9 cellular contexts compared by ENCODE assay signal in the genomic region with DNA sequence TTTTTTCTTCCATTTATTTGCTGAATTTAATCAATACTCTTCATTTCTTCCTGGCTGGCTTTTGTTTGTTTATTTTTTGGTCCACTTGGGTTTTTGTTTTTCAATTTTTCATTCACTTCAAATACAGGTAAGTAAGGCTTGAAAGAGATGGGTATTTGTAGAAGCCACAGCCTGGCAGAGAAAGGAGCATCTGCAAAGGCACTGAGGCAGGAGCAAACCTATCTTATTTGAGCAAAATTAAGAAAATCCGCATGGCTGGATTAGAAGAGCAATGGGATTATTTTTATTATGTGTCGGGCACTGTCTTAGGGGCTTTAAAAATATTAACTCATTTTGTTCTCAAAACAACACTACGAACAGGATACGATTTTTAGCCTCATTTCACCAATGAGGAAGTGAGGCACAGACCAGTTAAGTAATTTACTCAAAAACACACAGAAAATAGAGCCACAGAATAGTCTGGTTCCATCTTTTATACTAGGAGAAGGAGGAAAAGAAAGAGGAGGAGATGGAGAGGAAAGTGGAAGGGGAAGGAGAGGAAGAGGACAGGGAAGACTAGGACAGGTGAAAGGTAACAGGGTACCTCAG. TPM values are rescaled to one million over a fixed set of nuclear protein-coding genes. Genes with fewer than 3 reads are reported as not detected.
DNase-seq lines count a peak whose midpoint lies in the region; ATAC-seq and TF ChIP-seq lines count a peak whose summit lies in the region.
"Had no signal": no experiment of that assay in that cellular context is flagged by ENCODE, and none has a peak within 500 bp of the region (broad histone marks: within the 10 kb centered on the region; RNA-seq: fewer than 3 reads in every experiment).

No MANE protein-coding gene starts in this region.

- H3K9me2 ChIP-seq in SK-N-SH = no peaks in the 10 kb centered on the region

- H3K36me3 ChIP-seq in SK-N-SH (replicated peaks in 1 of 2; ENCODE audit: control insufficient read depth in 1 of 2, insufficient read depth in 2 of 2, low read length in 1 of 2) = no peaks in the 10 kb centered on the region
- no peaks in the 10 kb centered on the region for H3K36me3 ChIP-seq in uterus

- no peaks in the 10 kb centered on the region for H4K20me1 ChIP-seq in SK-N-SH (ENCODE audit: insufficient read depth)

- peak overlapping the region; percentile 23; the same call in 1 of the 2 replicates for H2AFZ ChIP-seq in SK-N-SH (ENCODE audit: low read depth)

- H3K27ac Mint-ChIP-seq in activated naive CD4-positive, alpha-beta T cell treated with anti-CD3 and anti-CD28 coated beads, Interleukin-2, amount 50 U/mL, for 24 hours = peak overlapping the region; percentile 66
- peak overlapping the region; percentile 46 to 92 for H3K27ac Mint-ChIP-seq in effector memory CD8-positive, alpha-beta T cell

- no peaks in the 10 kb centered on the region for H3K27me3 Mint-ChIP-seq in activated naive CD4-positive, alpha-beta T cell treated with anti-CD3 and anti-CD28 coated beads, Interleukin-2, amount 50 U/mL, for 24 hours
- no peaks in the 10 kb centered on the region for H3K27me3 Mint-ChIP-seq in effector memory CD8-positive, alpha-beta T cell

- TF ChIP-seq EP300 in SK-N-SH (IDR thresholded peaks at IDR 0.05; ENCODE audit: borderline replicate concordance in 1 of 2, low read depth in 1 of 2, low read length in 1 of 2) = no peak

- intact Hi-C loops in uterus (cut with DNase I; ENCODE audit: low total_unique reads) = no loop called here

- H3K9ac ChIP-seq in SK-N-SH = peak overlapping the region; percentile 70; the same call in 1 of the 2 replicates

- no peak for ATAC-seq in effector memory CD8-positive, alpha-beta T cell (replicated peaks)

- DNase-seq in activated naive CD4-positive, alpha-beta T cell treated with anti-CD3 and anti-CD28 coated beads, Interleukin-2, amount 50 U/mL, for 16 hours = no peak
- DNase-seq in SK-N-SH (no peak), uterus (no peak), kidney tubule cell (ENCODE audit: low spot score) (no peak), NCI-H146 (lab: John Stamatoyannopoulos, UW) (no peak), NCI-H510A (lab: John Stamatoyannopoulos, UW) (no peak)
- no peak for DNase-seq in effector memory CD8-positive, alpha-beta T cell
- DNase-seq: NCI-H1048 had no signal

- no peak for TF ChIP-seq CTCF in SK-N-SH (IDR thresholded peaks at IDR 0.05)
- TF ChIP-seq CTCF in uterus (IDR thresholded peaks at IDR 0.05) = no peak

- H3K36me3 Mint-ChIP-seq in activated naive CD4-positive, alpha-beta T cell treated with anti-CD3 and anti-CD28 coated beads, Interleukin-2, amount 50 U/mL, for 24 hours = no peaks in the 10 kb centered on the region
- H3K36me3 Mint-ChIP-seq in effector memory CD8-positive, alpha-beta T cell (ENCODE audit: insufficient read depth) = no peaks in the 10 kb centered on the region

- TF ChIP-seq POLR2A in uterus (IDR thresholded peaks at IDR 0.05) = no peak

- H3K4me3 ChIP-seq in SK-N-SH (ENCODE audit: low read depth in 2 of 2, low read length in 1 of 2) (no peak overlapping the region), uterus (no peak overlapping the region)

- H3K4me1 Mint-ChIP-seq in activated naive CD4-positive, alpha-beta T cell treated with anti-CD3 and anti-CD28 coated beads, Interleukin-2, amount 50 U/mL, for 24 hours = peaks cover 54% of the 10 kb centered on the region
- peaks cover 39 to 58% of the 10 kb centered on the region in 2 donors for H3K4me1 Mint-ChIP-seq in effector memory CD8-positive, alpha-beta T cell (ENCODE audit: low read depth in 2 of 2)

- no peaks in the 10 kb centered on the region for H3K79me2 ChIP-seq in SK-N-SH (ENCODE audit: insufficient read depth)

- H3K27ac ChIP-seq in SK-N-SH (ENCODE audit: low read depth in 2 of 2, low read length in 1 of 2) (peak overlapping the region; percentile 79 to 94; a peak in 3 of 4 replicates), uterus (peak overlapping the region; percentile 51 to 75)

- peaks cover 6 to 51% of the 10 kb centered on the region in 2 experiments for H3K4me1 ChIP-seq in SK-N-SH (ENCODE audit: control insufficient read depth in 1 of 2, insufficient read depth in 2 of 2, low read depth in 1 of 2, low read length in 1 of 2)
- no peaks in the 10 kb centered on the region for H3K4me1 ChIP-seq in uterus

- H3K9me3 ChIP-seq in SK-N-SH (no peaks in the 10 kb centered on the region), uterus (no peaks in the 10 kb centered on the region)

- H3K27me3 ChIP-seq in SK-N-SH (ENCODE audit: insufficient read depth) = no peaks in the 10 kb centered on the region
- no peaks in the 10 kb centered on the region for H3K27me3 ChIP-seq in uterus

- peaks cover 58% of the 10 kb centered on the region for H3F3A ChIP-seq in SK-N-SH (replicated peaks; ENCODE audit: insufficient read depth)

- CTCF ChIA-PET in SK-N-SH (lab: Yijun Ruan, JAX) = interaction anchor here (1.0 to 1.6 kb wide), 2 partner anchors 14 to 33 kb away, joined by 3 to 6 read pairs; no protein-coding TSS in a partner anchor

- peak overlapping the region; percentile 64 for H3K4me2 ChIP-seq in SK-N-SH

- POLR2A ChIA-PET in SK-N-SH (lab: Yijun Ruan, JAX) = no interaction called here

- TF ChIP-seq RAD21 in SK-N-SH (IDR thresholded peaks at IDR 0.05; ENCODE audit: low read length) = no peak

- no peaks in the 10 kb centered on the region for H3K9me3 Mint-ChIP-seq in activated naive CD4-positive, alpha-beta T cell treated with anti-CD3 and anti-CD28 coated beads, Interleukin-2, amount 50 U/mL, for 24 hours
- H3K9me3 Mint-ChIP-seq in effector memory CD8-positive, alpha-beta T cell = no peaks in the 10 kb centered on the region

- peak overlapping the region; percentile 45 for H3K4me3 Mint-ChIP-seq in activated naive CD4-positive, alpha-beta T cell treated with anti-CD3 and anti-CD28 coated beads, Interleukin-2, amount 50 U/mL, for 24 hours
- H3K4me3 Mint-ChIP-seq in effector memory CD8-positive, alpha-beta T cell = peak overlapping the region; percentile 39 to 71

- WGBS in SK-N-SH (ENCODE audit: low lambda C conversion rate) = 98% methylated on average over 4 of the region's 4 CpGs

TF ChIP-seq in SK-N-SH, 30 proteins besides CTCF, POLR2A, EP300 and RAD21:
- TF ChIP-seq, protein P1, sequence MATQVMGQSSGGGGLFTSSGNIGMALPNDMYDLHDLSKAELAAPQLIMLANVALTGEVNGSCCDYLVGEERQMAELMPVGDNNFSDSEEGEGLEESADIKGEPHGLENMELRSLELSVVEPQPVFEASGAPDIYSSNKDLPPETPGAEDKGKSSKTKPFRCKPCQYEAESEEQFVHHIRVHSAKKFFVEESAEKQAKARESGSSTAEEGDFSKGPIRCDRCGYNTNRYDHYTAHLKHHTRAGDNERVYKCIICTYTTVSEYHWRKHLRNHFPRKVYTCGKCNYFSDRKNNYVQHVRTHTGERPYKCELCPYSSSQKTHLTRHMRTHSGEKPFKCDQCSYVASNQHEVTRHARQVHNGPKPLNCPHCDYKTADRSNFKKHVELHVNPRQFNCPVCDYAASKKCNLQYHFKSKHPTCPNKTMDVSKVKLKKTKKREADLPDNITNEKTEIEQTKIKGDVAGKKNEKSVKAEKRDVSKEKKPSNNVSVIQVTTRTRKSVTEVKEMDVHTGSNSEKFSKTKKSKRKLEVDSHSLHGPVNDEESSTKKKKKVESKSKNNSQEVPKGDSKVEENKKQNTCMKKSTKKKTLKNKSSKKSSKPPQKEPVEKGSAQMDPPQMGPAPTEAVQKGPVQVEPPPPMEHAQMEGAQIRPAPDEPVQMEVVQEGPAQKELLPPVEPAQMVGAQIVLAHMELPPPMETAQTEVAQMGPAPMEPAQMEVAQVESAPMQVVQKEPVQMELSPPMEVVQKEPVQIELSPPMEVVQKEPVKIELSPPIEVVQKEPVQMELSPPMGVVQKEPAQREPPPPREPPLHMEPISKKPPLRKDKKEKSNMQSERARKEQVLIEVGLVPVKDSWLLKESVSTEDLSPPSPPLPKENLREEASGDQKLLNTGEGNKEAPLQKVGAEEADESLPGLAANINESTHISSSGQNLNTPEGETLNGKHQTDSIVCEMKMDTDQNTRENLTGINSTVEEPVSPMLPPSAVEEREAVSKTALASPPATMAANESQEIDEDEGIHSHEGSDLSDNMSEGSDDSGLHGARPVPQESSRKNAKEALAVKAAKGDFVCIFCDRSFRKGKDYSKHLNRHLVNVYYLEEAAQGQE (IDR thresholded peaks at IDR 0.05; ENCODE audit: low read depth, low read length) = no peak
- TF ChIP-seq NRF1 (IDR thresholded peaks at IDR 0.05; ENCODE audit: low read depth, low read length) (no peak), CHD2 (IDR thresholded peaks at IDR 0.05; ENCODE audit: low read length, partially characterized antibody) (no peak), SIN3A (IDR thresholded peaks at IDR 0.05; ENCODE audit: borderline replicate concordance, low read depth, low read length) (no peak), SMC3 (IDR thresholded peaks at IDR 0.05; ENCODE audit: low read depth, low read length) (no peak)

RNA-seq across cellular contexts. Expression of a gene that starts 35.1 kb away (rescaled TPM):
- 83.4 and 103 TPM in 2 replicates for polyA plus RNA-seq in SK-N-SH (2012; rRNA removed)
- 113 and 151 TPM in 2 replicates for polyA plus RNA-seq in SK-N-SH (2012; cell fraction: cytosol; rRNA removed)
- polyA plus RNA-seq in SK-N-SH (2012; cell fraction: nucleus; rRNA removed) = 90.9 and 120 TPM in 2 replicates
- 100 to 1,000 TPM in 2 of 4 donors, 10 to 100 TPM in 2; 29.7 to 207 (median 120) TPM for total RNA-seq in uterus
